Comparison of ENCODE assay signal across 1 cellular context in genomic region chr3:124035463-124036121, GRCh38.
TF ChIP-seq lines count a peak whose summit lies in the region.

No MANE protein-coding gene starts in this region.

TF ChIP-seq in WTC11, 78 proteins besides CTCF, POLR2A, EP300 and RAD21 (continued from another document):
- TF ChIP-seq ATF6 (CRISPR knock-in tag; IDR thresholded peaks at IDR 0.05): no peak
- TF ChIP-seq CREM (CRISPR knock-in tag; IDR thresholded peaks at IDR 0.05): no peak
- no peak for TF ChIP-seq NR3C1 (CRISPR knock-in tag; conservative IDR thresholded peaks at IDR 0.05; ENCODE audit: low read depth)
TF ChIP-seq in WTC11: peak in this region for 0.
